ENCODE assay signal across 12 cellular contexts in genomic region chr11:121257976-121258375, GRCh38.
"Had no signal": no experiment of that assay in that cellular context is flagged by ENCODE, and none has a peak within 500 bp of the region (broad histone marks: within the 10 kb centered on the region; RNA-seq: fewer than 3 reads in every experiment).

No MANE protein-coding gene starts in this region.

- H3K27ac ChIP-seq: hepatocyte, right lobe of liver, suprapubic skin had no signal

- ATAC-seq: right lobe of liver, T-cell had no signal

- H3K4me1 ChIP-seq: right lobe of liver, suprapubic skin had no signal

- H2AFZ ChIP-seq: hepatocyte had no signal

- H3K79me2 ChIP-seq: hepatocyte had no signal

- H3K9me3 ChIP-seq: right lobe of liver, suprapubic skin had no signal

- H3K4me3 ChIP-seq: hepatocyte, right lobe of liver, suprapubic skin had no signal

- H3K27me3 ChIP-seq: hepatocyte, right lobe of liver, suprapubic skin had no signal

- H3K36me3 ChIP-seq: right lobe of liver, suprapubic skin had no signal

- DNase-seq: activated CD4-positive, CD25-positive, alpha-beta regulatory T cell treated with anti-CD3 and anti-CD28 coated beads, Interleukin-2, amount 50 U/mL, for 72 hours; activated naive CD4-positive, alpha-beta T cell treated with Interleukin-2 at 50 U/mL for 16 hours; activated T-cell treated with anti-CD3 and anti-CD28 coated beads for 4 hours; aorta; dermis blood vessel endothelial cell; kidney glomerular epithelial cell; nephron progenitor cell; right lobe of liver; T-cell; T-helper 9 cell had no signal

- H3K4me2 ChIP-seq: hepatocyte had no signal
